Comparison of ENCODE assay signal across 22 cellular contexts in the genomic region with DNA sequence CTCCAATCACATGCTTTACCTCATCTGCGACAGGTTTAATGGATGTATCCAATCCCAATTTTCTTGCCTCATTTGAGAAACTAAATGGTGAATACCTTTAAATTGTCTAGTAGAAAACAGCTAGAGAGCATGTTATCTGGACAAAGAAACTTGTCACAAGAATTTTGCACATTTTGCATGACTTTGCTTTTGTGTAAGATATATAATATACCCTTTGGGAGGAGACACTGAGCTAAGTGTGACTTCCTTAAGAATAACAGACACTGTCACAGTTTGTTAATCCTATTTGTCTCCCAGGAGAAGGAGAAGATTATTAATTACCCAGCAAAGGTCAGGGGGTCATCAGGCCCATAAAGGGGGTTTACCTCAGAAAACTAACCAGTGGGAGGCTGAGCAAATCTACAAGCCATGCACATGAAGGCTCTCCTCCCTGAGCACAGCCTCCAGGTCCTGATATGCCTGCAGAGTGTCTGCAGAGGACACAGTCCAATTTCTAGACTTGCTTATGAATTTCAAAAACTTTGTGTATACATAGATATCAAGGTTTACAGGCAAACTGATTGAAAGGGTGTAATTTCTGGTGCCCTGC.
"Had no signal": no experiment of that assay in that cellular context is flagged by ENCODE, and none has a peak within 500 bp of the region (broad histone marks: within the 10 kb centered on the region; RNA-seq: fewer than 3 reads in every experiment).

No MANE protein-coding gene starts in this region.

- H3K9me3 Mint-ChIP-seq: natural killer cell; stimulated activated effector memory CD8-positive, alpha-beta T cell treated with anti-CD3 and anti-CD28 coated beads, Interleukin-12 subunit alpha, Interleukin-12 subunit beta, amount 100 ng/mL, for 72 hours had no signal

- H3K4me3 Mint-ChIP-seq: natural killer cell; neural crest cell; stimulated activated effector memory CD8-positive, alpha-beta T cell treated with anti-CD3 and anti-CD28 coated beads, Interleukin-12 subunit alpha, Interleukin-12 subunit beta, amount 100 ng/mL, for 72 hours had no signal

- ATAC-seq: left lung; lower lobe of right lung; natural killer cell; sciatic nerve; stimulated activated effector memory CD8-positive, alpha-beta T cell treated with anti-CD3 and anti-CD28 coated beads, Interleukin-12 subunit alpha, Interleukin-12 subunit beta, amount 100 ng/mL, for 72 hours; stimulated activated naive CD8-positive, alpha-beta T cell treated with anti-CD3 and anti-CD28 coated beads, Interleukin-15, Interleukin-2, amounts not matched to agents 100 U/mL and 50 U/mL, for 24 hours had no signal

- DNase-seq: dermis blood vessel endothelial cell; effector CD4-positive, alpha-beta T cell; kidney; left lung; lower lobe of right lung; natural killer cell; stimulated activated CD4-positive, alpha-beta T cell treated with anti-CD3 and anti-CD28 coated beads, Interleukin-2, amount 100 ng/mL, for 24 hours; stimulated activated CD4-positive, alpha-beta T cell treated with anti-CD3 and anti-CD28 coated beads, Interleukin-4, amount 100 ng/mL, for 24 hours; stimulated activated naive CD8-positive, alpha-beta T cell treated with anti-CD3 and anti-CD28 coated beads, Interleukin-15, Interleukin-2, amounts not matched to agents 100 U/mL and 50 U/mL, for 24 hours; substantia nigra; testis; upper lobe of left lung had no signal

- H3K36me3 Mint-ChIP-seq: natural killer cell; stimulated activated effector memory CD8-positive, alpha-beta T cell treated with anti-CD3 and anti-CD28 coated beads, Interleukin-12 subunit alpha, Interleukin-12 subunit beta, amount 100 ng/mL, for 72 hours had no signal

- H3K79me2 ChIP-seq: parathyroid adenoma had no signal

- H3K4me2 ChIP-seq: smooth muscle cell had no signal

- H3K36me3 ChIP-seq: left lung, lower lobe of right lung, tibial nerve, upper lobe of left lung had no signal

- H3K4me1 Mint-ChIP-seq: natural killer cell; neural crest cell; stimulated activated effector memory CD8-positive, alpha-beta T cell treated with anti-CD3 and anti-CD28 coated beads, Interleukin-12 subunit alpha, Interleukin-12 subunit beta, amount 100 ng/mL, for 72 hours had no signal

- H3K4me1 ChIP-seq: left lung, lower lobe of right lung, parathyroid adenoma, testis, upper lobe of left lung had no signal

- H3K27me3 Mint-ChIP-seq: progenitor cell of endocrine pancreas had no signal

- H3K9me3 ChIP-seq: left lung, lower lobe of right lung, testis, tibial nerve, upper lobe of left lung had no signal

- H3K27ac Mint-ChIP-seq: natural killer cell; progenitor cell of endocrine pancreas; stimulated activated effector memory CD8-positive, alpha-beta T cell treated with anti-CD3 and anti-CD28 coated beads, Interleukin-12 subunit alpha, Interleukin-12 subunit beta, amount 100 ng/mL, for 72 hours had no signal

- H3K4me3 ChIP-seq: coronary artery, left lung, lower lobe of right lung, smooth muscle cell, testis, tibial nerve, upper lobe of left lung had no signal

- H3K27ac ChIP-seq: coronary artery, left lung, lower lobe of right lung, parathyroid adenoma, testis, tibial nerve, upper lobe of left lung had no signal

- H3K27me3 ChIP-seq: left lung, testis, tibial nerve, upper lobe of left lung had no signal

- H3K9ac ChIP-seq: parathyroid adenoma had no signal

- FAIRE-seq: frontal cortex, kidney, urothelium cell line had no signal

- H2AFZ ChIP-seq: parathyroid adenoma had no signal
